Comparison of ENCODE assay signal across 1 cellular context in the genomic region with DNA sequence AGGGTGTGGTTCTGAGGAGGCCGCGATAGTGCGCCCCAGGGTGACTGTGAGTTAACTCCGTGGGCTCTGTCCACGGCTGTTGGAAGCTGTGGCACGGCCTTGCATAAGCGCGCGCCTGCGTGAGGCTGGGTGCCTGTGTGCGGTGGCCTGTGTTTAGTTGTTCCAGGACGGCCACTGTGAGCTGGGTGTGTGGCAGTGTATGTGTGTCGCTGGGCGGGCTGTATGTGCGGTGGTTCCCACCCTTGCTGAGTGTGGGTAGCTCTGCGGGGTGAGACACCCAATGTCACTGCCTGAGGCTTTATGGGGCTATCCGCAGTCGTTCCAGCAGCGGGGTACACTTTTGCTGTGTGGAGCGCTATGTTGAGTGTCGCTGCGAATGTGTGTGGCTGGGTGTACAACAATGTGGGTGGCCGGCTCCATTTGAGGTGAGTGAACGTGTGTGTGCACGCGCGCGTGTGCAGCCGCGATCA.
TF ChIP-seq lines count a peak whose summit lies in the region.

No MANE protein-coding gene starts in this region.

TF ChIP-seq in HepG2, 621 proteins besides CTCF, POLR2A, EP300 and RAD21 (continued from another document and continues in another):
- TF ChIP-seq, protein P1, sequence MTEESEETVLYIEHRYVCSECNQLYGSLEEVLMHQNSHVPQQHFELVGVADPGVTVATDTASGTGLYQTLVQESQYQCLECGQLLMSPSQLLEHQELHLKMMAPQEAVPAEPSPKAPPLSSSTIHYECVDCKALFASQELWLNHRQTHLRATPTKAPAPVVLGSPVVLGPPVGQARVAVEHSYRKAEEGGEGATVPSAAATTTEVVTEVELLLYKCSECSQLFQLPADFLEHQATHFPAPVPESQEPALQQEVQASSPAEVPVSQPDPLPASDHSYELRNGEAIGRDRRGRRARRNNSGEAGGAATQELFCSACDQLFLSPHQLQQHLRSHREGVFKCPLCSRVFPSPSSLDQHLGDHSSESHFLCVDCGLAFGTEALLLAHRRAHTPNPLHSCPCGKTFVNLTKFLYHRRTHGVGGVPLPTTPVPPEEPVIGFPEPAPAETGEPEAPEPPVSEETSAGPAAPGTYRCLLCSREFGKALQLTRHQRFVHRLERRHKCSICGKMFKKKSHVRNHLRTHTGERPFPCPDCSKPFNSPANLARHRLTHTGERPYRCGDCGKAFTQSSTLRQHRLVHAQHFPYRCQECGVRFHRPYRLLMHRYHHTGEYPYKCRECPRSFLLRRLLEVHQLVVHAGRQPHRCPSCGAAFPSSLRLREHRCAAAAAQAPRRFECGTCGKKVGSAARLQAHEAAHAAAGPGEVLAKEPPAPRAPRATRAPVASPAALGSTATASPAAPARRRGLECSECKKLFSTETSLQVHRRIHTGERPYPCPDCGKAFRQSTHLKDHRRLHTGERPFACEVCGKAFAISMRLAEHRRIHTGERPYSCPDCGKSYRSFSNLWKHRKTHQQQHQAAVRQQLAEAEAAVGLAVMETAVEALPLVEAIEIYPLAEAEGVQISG (CRISPR knock-in tag; IDR thresholded peaks at IDR 0.05) = peak; percentile 26; the same call in 1 of the 2 replicates
- TF ChIP-seq ZNF607 (CRISPR knock-in tag; IDR thresholded peaks at IDR 0.05; ENCODE audit: borderline replicate concordance) (no peak), ZNF737 (CRISPR knock-in tag; IDR thresholded peaks at IDR 0.05; ENCODE audit: borderline replicate concordance) (0 out of 2 replicates have a peak, but pooled peaks have one; percentile 79), FOXC1 (CRISPR knock-in tag; IDR thresholded peaks at IDR 0.05; ENCODE audit: borderline replicate concordance) (0 out of 2 replicates have a peak, but pooled peaks have one; percentile 2), ZBTB3 (CRISPR knock-in tag; IDR thresholded peaks at IDR 0.05; ENCODE audit: borderline replicate concordance, low read depth) (no peak), ZNF205 (CRISPR knock-in tag; IDR thresholded peaks at IDR 0.05) (no peak), AKAP8 (CRISPR knock-in tag; IDR thresholded peaks at IDR 0.05) (no peak), TBX2 (CRISPR knock-in tag; IDR thresholded peaks at IDR 0.05; ENCODE audit: borderline replicate concordance) (0 out of 2 replicates have a peak, but pooled peaks have one; percentile 3), AHR (CRISPR knock-in tag; IDR thresholded peaks at IDR 0.05) (no peak), ZBTB38 (CRISPR knock-in tag; IDR thresholded peaks at IDR 0.05) (peak; percentile 89), CBX1 (IDR thresholded peaks at IDR 0.05; ENCODE audit: low read depth) (peak; percentile 35), YY1 (IDR thresholded peaks at IDR 0.05; ENCODE audit: insufficient read depth, insufficient replicate concordance, low read depth, low read length) (no peak), ZNF251 (CRISPR knock-in tag; IDR thresholded peaks at IDR 0.05) (no peak), ELF1 (CRISPR knock-in tag; IDR thresholded peaks at IDR 0.05) (no peak), FOXA1 (IDR thresholded peaks at IDR 0.05) (no peak), FOXA1 (CRISPR knock-in tag; IDR thresholded peaks at IDR 0.05) (0 out of 2 replicates have a peak, but pooled peaks have one; percentile 6), ZNF567 (CRISPR knock-in tag; IDR thresholded peaks at IDR 0.05; ENCODE audit: borderline replicate concordance) (no peak), ELF4 (CRISPR knock-in tag; IDR thresholded peaks at IDR 0.05; ENCODE audit: borderline replicate concordance) (no peak), ZNF556 (CRISPR knock-in tag; IDR thresholded peaks at IDR 0.05; ENCODE audit: borderline replicate concordance) (0 out of 2 replicates have a peak, but pooled peaks have one; percentile 65), RBM22 (optimal IDR thresholded peaks at IDR 0.05; ENCODE audit: low read length) (no peak), MZF1 (CRISPR knock-in tag; IDR thresholded peaks at IDR 0.05; ENCODE audit: borderline replicate concordance) (no peak), NFATC3 (CRISPR knock-in tag; IDR thresholded peaks at IDR 0.05) (no peak), SRF (IDR thresholded peaks at IDR 0.05; ENCODE audit: low read depth, low read length) (no peak), SALL1 (CRISPR knock-in tag; IDR thresholded peaks at IDR 0.05) (no peak; the same call in 1 of the 2 replicates), AGO1 (IDR thresholded peaks at IDR 0.05; ENCODE audit: low read depth, low read length, poor library complexity, severe bottlenecking) (no peak), ZNF816 (CRISPR knock-in tag; IDR thresholded peaks at IDR 0.05; ENCODE audit: borderline replicate concordance) (no peak)
- TF ChIP-seq, protein P2, sequence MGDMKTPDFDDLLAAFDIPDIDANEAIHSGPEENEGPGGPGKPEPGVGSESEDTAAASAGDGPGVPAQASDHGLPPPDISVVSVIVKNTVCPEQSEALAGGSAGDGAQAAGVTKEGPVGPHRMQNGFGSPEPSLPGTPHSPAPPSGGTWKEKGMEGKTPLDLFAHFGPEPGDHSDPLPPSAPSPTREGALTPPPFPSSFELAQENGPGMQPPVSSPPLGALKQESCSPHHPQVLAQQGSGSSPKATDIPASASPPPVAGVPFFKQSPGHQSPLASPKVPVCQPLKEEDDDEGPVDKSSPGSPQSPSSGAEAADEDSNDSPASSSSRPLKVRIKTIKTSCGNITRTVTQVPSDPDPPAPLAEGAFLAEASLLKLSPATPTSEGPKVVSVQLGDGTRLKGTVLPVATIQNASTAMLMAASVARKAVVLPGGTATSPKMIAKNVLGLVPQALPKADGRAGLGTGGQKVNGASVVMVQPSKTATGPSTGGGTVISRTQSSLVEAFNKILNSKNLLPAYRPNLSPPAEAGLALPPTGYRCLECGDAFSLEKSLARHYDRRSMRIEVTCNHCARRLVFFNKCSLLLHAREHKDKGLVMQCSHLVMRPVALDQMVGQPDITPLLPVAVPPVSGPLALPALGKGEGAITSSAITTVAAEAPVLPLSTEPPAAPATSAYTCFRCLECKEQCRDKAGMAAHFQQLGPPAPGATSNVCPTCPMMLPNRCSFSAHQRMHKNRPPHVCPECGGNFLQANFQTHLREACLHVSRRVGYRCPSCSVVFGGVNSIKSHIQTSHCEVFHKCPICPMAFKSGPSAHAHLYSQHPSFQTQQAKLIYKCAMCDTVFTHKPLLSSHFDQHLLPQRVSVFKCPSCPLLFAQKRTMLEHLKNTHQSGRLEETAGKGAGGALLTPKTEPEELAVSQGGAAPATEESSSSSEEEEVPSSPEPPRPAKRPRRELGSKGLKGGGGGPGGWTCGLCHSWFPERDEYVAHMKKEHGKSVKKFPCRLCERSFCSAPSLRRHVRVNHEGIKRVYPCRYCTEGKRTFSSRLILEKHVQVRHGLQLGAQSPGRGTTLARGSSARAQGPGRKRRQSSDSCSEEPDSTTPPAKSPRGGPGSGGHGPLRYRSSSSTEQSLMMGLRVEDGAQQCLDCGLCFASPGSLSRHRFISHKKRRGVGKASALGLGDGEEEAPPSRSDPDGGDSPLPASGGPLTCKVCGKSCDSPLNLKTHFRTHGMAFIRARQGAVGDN (CRISPR knock-in tag; IDR thresholded peaks at IDR 0.05) = peak; percentile 64
- TF ChIP-seq, protein P3, sequence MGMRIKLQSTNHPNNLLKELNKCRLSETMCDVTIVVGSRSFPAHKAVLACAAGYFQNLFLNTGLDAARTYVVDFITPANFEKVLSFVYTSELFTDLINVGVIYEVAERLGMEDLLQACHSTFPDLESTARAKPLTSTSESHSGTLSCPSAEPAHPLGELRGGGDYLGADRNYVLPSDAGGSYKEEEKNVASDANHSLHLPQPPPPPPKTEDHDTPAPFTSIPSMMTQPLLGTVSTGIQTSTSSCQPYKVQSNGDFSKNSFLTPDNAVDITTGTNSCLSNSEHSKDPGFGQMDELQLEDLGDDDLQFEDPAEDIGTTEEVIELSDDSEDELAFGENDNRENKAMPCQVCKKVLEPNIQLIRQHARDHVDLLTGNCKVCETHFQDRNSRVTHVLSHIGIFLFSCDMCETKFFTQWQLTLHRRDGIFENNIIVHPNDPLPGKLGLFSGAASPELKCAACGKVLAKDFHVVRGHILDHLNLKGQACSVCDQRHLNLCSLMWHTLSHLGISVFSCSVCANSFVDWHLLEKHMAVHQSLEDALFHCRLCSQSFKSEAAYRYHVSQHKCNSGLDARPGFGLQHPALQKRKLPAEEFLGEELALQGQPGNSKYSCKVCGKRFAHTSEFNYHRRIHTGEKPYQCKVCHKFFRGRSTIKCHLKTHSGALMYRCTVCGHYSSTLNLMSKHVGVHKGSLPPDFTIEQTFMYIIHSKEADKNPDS (CRISPR knock-in tag; IDR thresholded peaks at IDR 0.05) = no peak
- TF ChIP-seq, protein P4, sequence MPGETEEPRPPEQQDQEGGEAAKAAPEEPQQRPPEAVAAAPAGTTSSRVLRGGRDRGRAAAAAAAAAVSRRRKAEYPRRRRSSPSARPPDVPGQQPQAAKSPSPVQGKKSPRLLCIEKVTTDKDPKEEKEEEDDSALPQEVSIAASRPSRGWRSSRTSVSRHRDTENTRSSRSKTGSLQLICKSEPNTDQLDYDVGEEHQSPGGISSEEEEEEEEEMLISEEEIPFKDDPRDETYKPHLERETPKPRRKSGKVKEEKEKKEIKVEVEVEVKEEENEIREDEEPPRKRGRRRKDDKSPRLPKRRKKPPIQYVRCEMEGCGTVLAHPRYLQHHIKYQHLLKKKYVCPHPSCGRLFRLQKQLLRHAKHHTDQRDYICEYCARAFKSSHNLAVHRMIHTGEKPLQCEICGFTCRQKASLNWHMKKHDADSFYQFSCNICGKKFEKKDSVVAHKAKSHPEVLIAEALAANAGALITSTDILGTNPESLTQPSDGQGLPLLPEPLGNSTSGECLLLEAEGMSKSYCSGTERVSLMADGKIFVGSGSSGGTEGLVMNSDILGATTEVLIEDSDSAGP (CRISPR knock-in tag; IDR thresholded peaks at IDR 0.05; ENCODE audit: borderline replicate concordance) = peak; percentile 36; the same call in 1 of the 2 replicates
- TF ChIP-seq, protein P5, sequence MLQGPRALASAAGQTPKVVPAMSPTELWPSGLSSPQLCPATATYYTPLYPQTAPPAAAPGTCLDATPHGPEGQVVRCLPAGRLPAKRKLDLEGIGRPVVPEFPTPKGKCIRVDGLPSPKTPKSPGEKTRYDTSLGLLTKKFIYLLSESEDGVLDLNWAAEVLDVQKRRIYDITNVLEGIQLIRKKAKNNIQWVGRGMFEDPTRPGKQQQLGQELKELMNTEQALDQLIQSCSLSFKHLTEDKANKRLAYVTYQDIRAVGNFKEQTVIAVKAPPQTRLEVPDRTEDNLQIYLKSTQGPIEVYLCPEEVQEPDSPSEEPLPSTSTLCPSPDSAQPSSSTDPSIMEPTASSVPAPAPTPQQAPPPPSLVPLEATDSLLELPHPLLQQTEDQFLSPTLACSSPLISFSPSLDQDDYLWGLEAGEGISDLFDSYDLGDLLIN (CRISPR knock-in tag; IDR thresholded peaks at IDR 0.05; ENCODE audit: borderline replicate concordance) = no peak
- TF ChIP-seq, protein P6, sequence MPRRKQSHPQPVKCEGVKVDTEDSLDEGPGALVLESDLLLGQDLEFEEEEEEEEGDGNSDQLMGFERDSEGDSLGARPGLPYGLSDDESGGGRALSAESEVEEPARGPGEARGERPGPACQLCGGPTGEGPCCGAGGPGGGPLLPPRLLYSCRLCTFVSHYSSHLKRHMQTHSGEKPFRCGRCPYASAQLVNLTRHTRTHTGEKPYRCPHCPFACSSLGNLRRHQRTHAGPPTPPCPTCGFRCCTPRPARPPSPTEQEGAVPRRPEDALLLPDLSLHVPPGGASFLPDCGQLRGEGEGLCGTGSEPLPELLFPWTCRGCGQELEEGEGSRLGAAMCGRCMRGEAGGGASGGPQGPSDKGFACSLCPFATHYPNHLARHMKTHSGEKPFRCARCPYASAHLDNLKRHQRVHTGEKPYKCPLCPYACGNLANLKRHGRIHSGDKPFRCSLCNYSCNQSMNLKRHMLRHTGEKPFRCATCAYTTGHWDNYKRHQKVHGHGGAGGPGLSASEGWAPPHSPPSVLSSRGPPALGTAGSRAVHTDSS (CRISPR knock-in tag; conservative IDR thresholded peaks at IDR 0.05) = no peak
- TF ChIP-seq, protein P7, sequence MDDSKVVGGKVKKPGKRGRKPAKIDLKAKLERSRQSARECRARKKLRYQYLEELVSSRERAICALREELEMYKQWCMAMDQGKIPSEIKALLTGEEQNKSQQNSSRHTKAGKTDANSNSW (CRISPR knock-in tag; IDR thresholded peaks at IDR 0.05; ENCODE audit: borderline replicate concordance) = no peak
- TF ChIP-seq, protein P8, sequence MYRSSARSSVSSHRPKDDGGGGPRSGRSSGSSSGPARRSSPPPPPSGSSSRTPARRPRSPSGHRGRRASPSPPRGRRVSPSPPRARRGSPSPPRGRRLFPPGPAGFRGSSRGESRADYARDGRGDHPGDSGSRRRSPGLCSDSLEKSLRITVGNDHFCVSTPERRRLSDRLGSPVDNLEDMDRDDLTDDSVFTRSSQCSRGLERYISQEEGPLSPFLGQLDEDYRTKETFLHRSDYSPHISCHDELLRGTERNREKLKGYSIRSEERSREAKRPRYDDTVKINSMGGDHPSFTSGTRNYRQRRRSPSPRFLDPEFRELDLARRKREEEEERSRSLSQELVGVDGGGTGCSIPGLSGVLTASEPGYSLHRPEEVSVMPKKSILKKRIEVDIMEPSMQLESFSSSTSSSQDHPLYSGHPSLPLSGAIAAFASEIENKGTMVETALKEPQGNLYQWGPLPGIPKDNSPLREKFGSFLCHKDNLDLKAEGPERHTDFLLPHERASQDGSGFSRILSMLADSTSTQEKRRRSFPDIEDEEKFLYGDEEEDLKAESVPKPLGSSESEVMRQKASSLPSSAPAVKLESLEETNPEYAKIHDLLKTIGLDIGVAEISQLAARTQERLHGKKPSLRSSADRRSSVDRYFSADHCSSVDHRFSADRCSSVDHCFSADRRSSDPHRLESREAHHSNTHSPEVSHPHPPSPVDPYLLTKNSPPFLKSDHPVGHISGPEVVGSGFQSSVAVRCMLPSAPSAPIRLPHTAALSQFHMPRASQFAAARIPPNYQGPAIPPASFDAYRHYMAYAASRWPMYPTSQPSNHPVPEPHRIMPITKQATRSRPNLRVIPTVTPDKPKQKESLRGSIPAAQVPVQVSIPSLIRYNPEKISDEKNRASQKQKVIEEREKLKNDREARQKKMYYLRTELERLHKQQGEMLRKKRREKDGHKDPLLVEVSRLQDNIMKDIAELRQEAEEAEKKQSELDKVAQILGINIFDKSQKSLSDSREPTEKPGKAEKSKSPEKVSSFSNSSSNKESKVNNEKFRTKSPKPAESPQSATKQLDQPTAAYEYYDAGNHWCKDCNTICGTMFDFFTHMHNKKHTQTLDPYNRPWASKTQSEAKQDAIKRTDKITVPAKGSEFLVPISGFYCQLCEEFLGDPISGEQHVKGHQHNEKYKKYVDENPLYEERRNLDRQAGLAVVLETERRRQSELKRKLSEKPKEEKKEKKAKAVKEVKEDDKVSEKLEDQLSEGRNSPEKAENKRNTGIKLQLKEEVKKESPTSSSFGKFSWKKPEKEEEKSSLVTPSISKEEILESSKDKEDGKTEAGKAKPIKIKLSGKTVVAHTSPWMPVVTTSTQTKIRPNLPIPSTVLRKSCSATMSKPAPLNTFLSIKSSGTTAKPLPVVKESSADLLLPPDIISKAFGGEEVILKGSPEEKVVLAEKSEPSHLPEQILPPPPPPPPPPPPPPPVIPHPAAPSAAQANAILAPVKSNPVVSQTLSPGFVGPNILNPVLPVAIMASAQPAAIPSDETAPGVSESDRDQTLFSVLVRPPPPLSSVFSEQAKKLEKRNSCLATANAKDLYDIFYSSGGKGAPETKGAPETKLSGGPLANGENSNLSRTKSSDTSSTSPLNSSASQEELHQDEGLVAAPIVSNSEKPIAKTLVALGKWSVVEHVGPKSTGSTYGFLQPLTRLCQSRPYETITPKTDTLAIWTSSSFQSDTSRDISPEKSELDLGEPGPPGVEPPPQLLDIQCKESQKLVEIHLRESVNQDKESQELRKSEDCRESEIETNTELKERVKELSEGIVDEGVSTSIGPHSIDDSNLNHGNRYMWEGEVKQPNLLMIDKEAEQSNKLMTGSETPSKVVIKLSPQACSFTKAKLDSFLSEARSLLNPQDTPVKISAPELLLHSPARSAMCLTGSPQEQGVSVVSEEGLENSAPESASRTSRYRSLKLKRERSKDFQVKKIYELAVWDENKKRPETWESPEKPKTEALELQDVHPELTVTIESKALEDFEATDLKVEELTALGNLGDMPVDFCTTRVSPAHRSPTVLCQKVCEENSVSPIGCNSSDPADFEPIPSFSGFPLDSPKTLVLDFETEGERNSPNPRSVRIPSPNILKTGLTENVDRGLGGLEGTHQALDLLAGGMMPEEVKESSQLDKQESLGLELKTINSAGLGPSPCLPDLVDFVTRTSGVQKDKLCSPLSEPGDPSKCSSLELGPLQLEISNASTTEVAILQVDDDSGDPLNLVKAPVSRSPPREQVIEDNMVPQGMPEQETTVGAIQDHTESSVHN (CRISPR knock-in tag; IDR thresholded peaks at IDR 0.05) = no peak; the same call in 1 of the 2 replicates
